ENCODE assay signal across 1 cellular context in the genomic region with DNA sequence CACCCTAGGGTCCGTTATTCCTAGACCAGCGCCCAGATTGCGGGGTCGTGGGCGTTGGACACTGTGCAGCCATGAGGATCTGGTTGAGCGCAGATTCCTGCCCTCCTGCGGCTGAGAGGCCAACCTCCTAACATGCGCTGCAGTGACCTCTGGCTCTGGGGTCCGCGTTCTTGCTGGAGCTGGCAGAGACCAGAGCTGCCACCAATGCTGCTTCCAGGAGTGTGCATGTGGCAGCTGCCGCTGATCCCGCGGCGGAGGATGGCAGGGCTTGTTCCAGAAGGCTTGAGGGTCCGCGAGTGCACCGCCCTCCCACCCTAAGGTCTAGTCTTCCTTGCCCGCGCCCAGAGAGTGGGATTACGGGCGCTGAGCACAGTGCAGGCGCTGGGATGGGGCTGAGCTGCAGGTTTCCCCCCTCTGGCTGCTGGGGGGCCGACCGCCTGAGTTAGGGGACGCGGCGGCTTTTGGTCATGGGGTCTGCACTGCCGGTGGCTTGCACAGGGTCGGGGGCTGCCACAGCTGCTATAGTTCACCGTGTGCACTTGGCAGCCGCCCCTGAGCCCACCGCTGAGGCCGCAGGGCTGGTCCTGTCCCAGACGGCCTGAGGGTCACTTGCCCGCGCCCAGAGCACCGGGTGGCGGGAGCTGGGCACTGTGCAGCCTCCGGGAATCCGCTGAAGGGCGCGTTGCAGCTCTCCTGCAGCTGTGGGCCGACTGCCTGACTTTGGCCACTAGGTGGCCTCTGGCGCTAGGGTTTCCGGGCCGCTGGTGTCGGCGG.
TF ChIP-seq lines count a peak whose summit lies in the region.

No MANE protein-coding gene starts in this region.

TF ChIP-seq in HepG2, 621 proteins besides CTCF, POLR2A, EP300 and RAD21 (continued from another document and continues in another):
- TF ChIP-seq MED8 (CRISPR knock-in tag; IDR thresholded peaks at IDR 0.05; ENCODE audit: insufficient replicate concordance) (no peak), MAZ (IDR thresholded peaks at IDR 0.05; ENCODE audit: borderline replicate concordance, low read depth, low read length) (no peak), MAZ (CRISPR knock-in tag; IDR thresholded peaks at IDR 0.05; ENCODE audit: low read depth) (peak; percentile 46; the same call in 1 of the 2 replicates), FOXO1 (CRISPR knock-in tag; IDR thresholded peaks at IDR 0.05) (peak; percentile 48; the same call in 1 of the 2 replicates), SMARCC2 (IDR thresholded peaks at IDR 0.05) (no peak), TRIM22 (IDR thresholded peaks at IDR 0.05) (no peak), ZNF460 (CRISPR knock-in tag; IDR thresholded peaks at IDR 0.05; ENCODE audit: borderline replicate concordance) (no peak), ZBTB10 (CRISPR knock-in tag; IDR thresholded peaks at IDR 0.05; ENCODE audit: borderline replicate concordance) (no peak), ZNF407 (CRISPR knock-in tag; IDR thresholded peaks at IDR 0.05; ENCODE audit: not compliant biosample characterization) (no peak), ETV5 (CRISPR knock-in tag; IDR thresholded peaks at IDR 0.05; ENCODE audit: borderline replicate concordance) (peak; percentile 67), HMG20B (CRISPR knock-in tag; conservative IDR thresholded peaks at IDR 0.05) (no peak), SRSF1 (optimal IDR thresholded peaks at IDR 0.05; ENCODE audit: low read depth, low read length) (no peak), JUND (CRISPR knock-in tag; IDR thresholded peaks at IDR 0.05) (no peak), ZNF552 (CRISPR knock-in tag; IDR thresholded peaks at IDR 0.05; ENCODE audit: borderline replicate concordance) (no peak), BRCA1 (CRISPR knock-in tag; IDR thresholded peaks at IDR 0.05) (no peak), ZNF30 (CRISPR knock-in tag; IDR thresholded peaks at IDR 0.05) (0 out of 2 replicates have a peak, but pooled peaks have one; percentile 17), PBX3 (CRISPR knock-in tag; IDR thresholded peaks at IDR 0.05; ENCODE audit: borderline replicate concordance) (no peak), ELF3 (CRISPR knock-in tag; IDR thresholded peaks at IDR 0.05) (0 out of 2 replicates have a peak, but pooled peaks have one; percentile 29), GPN1 (CRISPR knock-in tag; IDR thresholded peaks at IDR 0.05; ENCODE audit: borderline replicate concordance) (no peak), ARNT (IDR thresholded peaks at IDR 0.05) (no peak)
- TF ChIP-seq, protein P1, sequence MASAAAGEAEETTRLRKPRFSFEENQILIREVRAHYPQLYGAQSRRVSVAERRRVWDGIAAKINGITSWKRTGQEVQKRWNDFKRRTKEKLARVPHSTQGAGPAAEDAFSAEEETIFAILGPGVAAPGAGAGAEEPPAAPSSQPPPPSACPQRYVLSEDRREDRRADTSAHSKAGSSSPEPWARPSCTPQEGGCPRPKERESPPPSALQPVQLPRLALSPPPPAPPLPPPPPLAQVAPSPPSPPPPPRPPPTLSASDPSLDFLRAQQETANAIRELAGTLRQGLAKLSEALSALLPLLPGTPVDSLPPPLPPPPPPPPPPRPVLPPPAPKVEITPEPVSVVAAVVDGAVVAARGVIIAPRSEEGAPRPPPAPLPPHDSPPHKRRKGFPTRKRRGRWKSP (CRISPR knock-in tag; IDR thresholded peaks at IDR 0.05) = peak; percentile 34; the same call in 1 of the 2 replicates
- TF ChIP-seq, protein P2, sequence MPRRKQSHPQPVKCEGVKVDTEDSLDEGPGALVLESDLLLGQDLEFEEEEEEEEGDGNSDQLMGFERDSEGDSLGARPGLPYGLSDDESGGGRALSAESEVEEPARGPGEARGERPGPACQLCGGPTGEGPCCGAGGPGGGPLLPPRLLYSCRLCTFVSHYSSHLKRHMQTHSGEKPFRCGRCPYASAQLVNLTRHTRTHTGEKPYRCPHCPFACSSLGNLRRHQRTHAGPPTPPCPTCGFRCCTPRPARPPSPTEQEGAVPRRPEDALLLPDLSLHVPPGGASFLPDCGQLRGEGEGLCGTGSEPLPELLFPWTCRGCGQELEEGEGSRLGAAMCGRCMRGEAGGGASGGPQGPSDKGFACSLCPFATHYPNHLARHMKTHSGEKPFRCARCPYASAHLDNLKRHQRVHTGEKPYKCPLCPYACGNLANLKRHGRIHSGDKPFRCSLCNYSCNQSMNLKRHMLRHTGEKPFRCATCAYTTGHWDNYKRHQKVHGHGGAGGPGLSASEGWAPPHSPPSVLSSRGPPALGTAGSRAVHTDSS (CRISPR knock-in tag; conservative IDR thresholded peaks at IDR 0.05) = no peak; the same call in 1 of the 2 replicates
- TF ChIP-seq, protein P3, sequence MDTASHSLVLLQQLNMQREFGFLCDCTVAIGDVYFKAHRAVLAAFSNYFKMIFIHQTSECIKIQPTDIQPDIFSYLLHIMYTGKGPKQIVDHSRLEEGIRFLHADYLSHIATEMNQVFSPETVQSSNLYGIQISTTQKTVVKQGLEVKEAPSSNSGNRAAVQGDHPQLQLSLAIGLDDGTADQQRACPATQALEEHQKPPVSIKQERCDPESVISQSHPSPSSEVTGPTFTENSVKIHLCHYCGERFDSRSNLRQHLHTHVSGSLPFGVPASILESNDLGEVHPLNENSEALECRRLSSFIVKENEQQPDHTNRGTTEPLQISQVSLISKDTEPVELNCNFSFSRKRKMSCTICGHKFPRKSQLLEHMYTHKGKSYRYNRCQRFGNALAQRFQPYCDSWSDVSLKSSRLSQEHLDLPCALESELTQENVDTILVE (CRISPR knock-in tag; IDR thresholded peaks at IDR 0.05) = 0 out of 2 replicates have a peak, but pooled peaks have one; percentile 34
- TF ChIP-seq, protein P4, sequence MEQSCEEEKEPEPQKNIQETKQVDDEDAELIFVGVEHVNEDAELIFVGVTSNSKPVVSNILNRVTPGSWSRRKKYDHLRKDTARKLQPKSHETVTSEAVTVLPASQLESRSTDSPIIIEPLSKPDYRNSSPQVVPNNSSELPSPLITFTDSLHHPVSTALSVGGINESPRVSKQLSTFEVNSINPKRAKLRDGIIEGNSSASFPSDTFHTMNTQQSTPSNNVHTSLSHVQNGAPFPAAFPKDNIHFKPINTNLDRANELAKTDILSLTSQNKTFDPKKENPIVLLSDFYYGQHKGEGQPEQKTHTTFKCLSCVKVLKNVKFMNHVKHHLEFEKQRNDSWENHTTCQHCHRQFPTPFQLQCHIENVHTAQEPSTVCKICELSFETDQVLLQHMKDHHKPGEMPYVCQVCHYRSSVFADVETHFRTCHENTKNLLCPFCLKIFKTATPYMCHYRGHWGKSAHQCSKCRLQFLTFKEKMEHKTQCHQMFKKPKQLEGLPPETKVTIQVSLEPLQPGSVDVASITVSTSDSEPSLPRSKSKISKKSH (CRISPR knock-in tag; IDR thresholded peaks at IDR 0.05; ENCODE audit: borderline replicate concordance) = no peak; the same call in 1 of the 2 replicates
